ENCODE assay signal across 23 cellular contexts in the genomic region with DNA sequence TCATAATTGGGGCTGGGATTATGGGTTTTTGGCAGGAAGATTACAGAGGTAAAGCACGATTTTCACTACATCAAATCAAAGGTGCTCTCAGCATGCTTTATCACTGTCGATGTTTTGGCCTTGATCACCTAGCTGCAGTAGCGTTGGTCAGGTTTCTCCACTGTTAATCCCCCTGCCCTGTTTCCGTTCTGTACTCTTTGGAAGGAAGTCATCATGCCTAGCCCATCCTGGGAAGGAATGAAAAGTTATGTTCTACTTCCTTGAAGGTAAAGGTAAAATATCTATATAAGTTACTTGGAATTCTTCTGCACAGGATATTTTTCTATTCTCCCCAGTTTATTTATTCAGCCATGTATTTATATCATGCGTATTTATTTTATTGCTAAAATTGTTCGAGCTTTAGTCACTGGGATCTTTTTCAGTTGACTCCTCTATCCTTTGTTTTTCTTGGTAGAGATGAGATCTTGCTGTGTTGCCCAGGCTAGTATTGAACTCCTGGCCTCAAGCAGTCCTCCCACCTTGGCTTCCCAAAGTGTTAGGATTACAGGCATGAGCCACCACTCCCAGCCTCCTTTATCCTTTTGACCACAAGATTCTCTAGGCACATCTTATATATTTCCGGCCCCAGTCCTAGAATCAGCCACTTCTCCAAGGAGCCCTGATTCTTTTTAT. TPM values are rescaled to one million over a fixed set of nuclear protein-coding genes. Genes with fewer than 3 reads are reported as not detected.
A peak's percentile ranks its signal among the peaks of the same experiment; 100 is the strongest.
DNase-seq lines count a peak whose midpoint lies in the region; ATAC-seq and TF ChIP-seq lines count a peak whose summit lies in the region.
"Had no signal": no experiment of that assay in that cellular context is flagged by ENCODE, and none has a peak within 500 bp of the region (broad histone marks: within the 10 kb centered on the region; RNA-seq: fewer than 3 reads in every experiment).

No MANE protein-coding gene starts in this region.

- POLR2A ChIA-PET in AG04450 (lab: Yijun Ruan, JAX): no interaction called here
- POLR2A ChIA-PET in Panc1 (lab: Charles Lee): no interaction called here

- H3K27ac ChIP-seq in AG04450 (ENCODE audit: low read depth, low read length): peak overlapping the region; percentile 40
- no peak overlapping the region for H3K27ac ChIP-seq in Panc1 (ENCODE audit: low read length)
- H3K27ac ChIP-seq: A549, GM23248, HL-60 had no signal

- no peak overlapping the region for H3K4me3 ChIP-seq in AG04450 (ENCODE audit: low read depth, low read length)
- H3K4me3 ChIP-seq in Panc1 (ENCODE audit: low read depth in 2 of 2, low read length in 2 of 2): no peak overlapping the region
- H3K4me3 ChIP-seq: A549, GM23248 had no signal

- H3K27me3 ChIP-seq in AG04450 (ENCODE audit: control insufficient read depth, insufficient read depth, low read length) (no peaks in the 10 kb centered on the region), Panc1 (ENCODE audit: control insufficient read depth, insufficient read depth, low read length) (no peaks in the 10 kb centered on the region)

- BruUV-seq in Panc1 (replicated peaks; lab: Mats Ljungman, UMichigan): no TSS peak

- ATAC-seq in Panc1: peak; percentile 69
- no peak for ATAC-seq in GM18505 (IDR thresholded peaks at IDR 0.05; ENCODE audit: unreplicated experiment)
- ATAC-seq in Right ventricle myocardium inferior: no peak
- ATAC-seq: A549, HepG2 had no signal

- TF ChIP-seq POLR2A in GM18505 (IDR thresholded peaks at IDR 0.05; ENCODE audit: borderline replicate concordance, extremely low read depth, insufficient read depth, insufficient read length): no peak

- H3K9me3 ChIP-seq in AG04450 (ENCODE audit: control insufficient read depth, insufficient read depth, low read length) (no peaks in the 10 kb centered on the region), Panc1 (ENCODE audit: control insufficient read depth, insufficient read depth, low read depth, low read length) (no peaks in the 10 kb centered on the region)
- H3K9me3 ChIP-seq: A549 had no signal

- H3K4me1 ChIP-seq in Panc1 (ENCODE audit: control insufficient read depth, insufficient read depth, low read length): peaks cover 16% of the 10 kb centered on the region

- TF ChIP-seq CTCF in AG04450 (IDR thresholded peaks at IDR 0.05; ENCODE audit: low read depth, low read length) (no peak), Panc1 (IDR thresholded peaks at IDR 0.05) (no peak)

- in situ Hi-C loops in Panc1 (cut with HindIII; ENCODE audit: low pct_unique_long_range_greater_than_20kb, low sequenced_read_pairs): no loop called here

- intact Hi-C loops in Panc1 (cut with micrococcal nuclease; ENCODE audit: unreplicated experiment) (no loop called here), Right ventricle myocardium inferior (cut with DNase I) (no loop called here)

- H3K36me3 ChIP-seq in Panc1 (ENCODE audit: control insufficient read depth, insufficient read depth, low read length): no peaks in the 10 kb centered on the region

- CTCF ChIA-PET in AG04450 (lab: Charles Lee) (interaction anchor here (3.4 kb wide), 1 partner anchor 25 kb away, joined by 13 read pairs; a partner anchor contains a TSS), Panc1 (lab: Charles Lee) (no interaction called here)

- DNase-seq in AG04450 (ENCODE audit: low read depth, low spot score) (peak; percentile 4), EL (peak; percentile 50), Panc1 (ENCODE audit: low read depth, low spot score) (no peak), iris pigment epithelial cell (ENCODE audit: low read depth) (peak; percentile 31), activated gamma-delta T cell treated with Interleukin-2 at 50 U/mL for 16 hours (no peak), Right ventricle myocardium inferior (ENCODE audit: missing footprints) (no peak)
- DNase-seq: CD4-positive, alpha-beta T cell; COR-L47; DMS79; GM23248; H9; KBM-7; NCI-H1105 treated with DMSO at 0.1 percent for 48 hours; NCI-H2081; NCI-H2171; NCI-H345; NCI-H524; NCI-H82; SHP77 had no signal

RNA-seq across cellular contexts. Expression of a gene that starts 25.3 kb away (rescaled TPM):
- 57.1 and 68.7 TPM in 2 replicates for polyA plus RNA-seq in AG04450 (2011; rRNA removed)
- polyA minus RNA-seq in AG04450 (2011; rRNA and poly(A)+ RNA removed): 65.0 and 70.5 TPM in 2 replicates
- total RNA-seq in Panc1 (2021; ENCODE audit: unreplicated experiment): 86.6 TPM
- polyA plus RNA-seq in Panc1 (2012; ENCODE audit: insufficient read length): 51.7 TPM
- total RNA-seq in Right ventricle myocardium inferior: 15.7 TPM

RNA-seq across cellular contexts. Expression of a gene that starts 57.1 kb away (rescaled TPM):
- 66.2 and 67.3 TPM in 2 replicates for polyA plus RNA-seq in AG04450 (2011; rRNA removed)
- polyA minus RNA-seq in AG04450 (2011; rRNA and poly(A)+ RNA removed): 22.6 and 24.8 TPM in 2 replicates
- total RNA-seq in Panc1 (2021; ENCODE audit: unreplicated experiment): 124 TPM
- 173 TPM for polyA plus RNA-seq in Panc1 (2012; ENCODE audit: insufficient read length)
- total RNA-seq in Right ventricle myocardium inferior: 217 TPM

Comparison
In these comparisons a context has a peak if more than half of its experiments do, and no peak if none do; other contexts are left out.
1. DNase-seq: peak in AG04450 (single experiment), EL (single experiment) and iris pigment epithelial cell (single experiment); none in Panc1 (single experiment), activated gamma-delta T cell treated with Interleukin-2 at 50 U/mL for 16 hours (single experiment) and Right ventricle myocardium inferior (single experiment).